Comparison of ENCODE assay signal across 9 cellular contexts in the genomic region with DNA sequence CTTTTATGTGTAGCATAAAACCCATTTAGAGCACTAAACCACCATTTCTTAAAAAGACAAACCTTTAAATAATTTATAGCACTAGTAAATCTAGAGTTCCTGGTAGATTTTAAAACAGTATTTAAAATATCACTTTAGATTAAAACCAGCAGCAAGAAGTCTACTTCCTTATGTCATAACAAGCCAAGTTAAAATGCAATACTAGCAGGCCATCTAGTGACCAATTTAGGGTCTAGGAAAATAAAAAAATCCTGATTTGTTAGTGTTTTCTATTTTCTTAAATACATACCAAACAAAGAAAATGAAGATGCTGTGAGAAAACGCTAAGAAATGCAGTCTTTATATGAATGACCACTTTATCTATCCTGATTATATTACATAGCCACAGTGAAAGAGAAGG. TPM values are rescaled to one million over a fixed set of nuclear protein-coding genes. Genes with fewer than 3 reads are reported as not detected.
DNase-seq lines count a peak whose midpoint lies in the region; ATAC-seq and TF ChIP-seq lines count a peak whose summit lies in the region.
"Had no signal": no experiment of that assay in that cellular context is flagged by ENCODE, and none has a peak within 500 bp of the region (broad histone marks: within the 10 kb centered on the region; RNA-seq: fewer than 3 reads in every experiment).

No MANE protein-coding gene starts in this region.

- peaks cover 13% of the 10 kb centered on the region for H3K4me1 ChIP-seq in smooth muscle cell (ENCODE audit: low read depth)

- H3F3A ChIP-seq in smooth muscle cell (ENCODE audit: low read depth), result peaks cover 10% of the 10 kb centered on the region

- peak overlapping the region; percentile 50 for H3K27ac ChIP-seq in smooth muscle cell (ENCODE audit: low read depth)

- H3K27me3 ChIP-seq in smooth muscle cell (ENCODE audit: low read depth), result no peaks in the 10 kb centered on the region

- DNase-seq in HFFc6, result peak; percentile 36
- peak; percentile 25 for DNase-seq in RPMI7951 (ENCODE audit: low read depth)
- DNase-seq in fibroblast of the aortic adventitia (ENCODE audit: low read depth), result peak; percentile 65
- no peak for DNase-seq in smooth muscle cell (lab: John Stamatoyannopoulos, UW; ENCODE audit: unreplicated experiment)
- DNase-seq in activated CD4-positive, alpha-beta T cell treated with anti-CD3 and anti-CD28 coated beads, Interleukin-2, amount 10 ng/mL, durations not matched to agents 7 days and 5 days, result no peak
- DNase-seq: KG1 had no signal

- CTCF ChIA-PET in activated CD4-positive, alpha-beta T cell treated with anti-CD3 and anti-CD28 coated beads, Interleukin-2, amount 10 ng/mL, durations not matched to agents 7 days and 5 days (lab: Charles Lee), result no interaction called here

- no peak overlapping the region for H2AFZ ChIP-seq in smooth muscle cell (ENCODE audit: low read depth)

- H3K9ac ChIP-seq in smooth muscle cell (ENCODE audit: low read depth), result no peak overlapping the region

- peaks cover 23% of the 10 kb centered on the region for H3K4me1 Mint-ChIP-seq in HFFc6 (ENCODE audit: low read depth)
- peaks cover 4% of the 10 kb centered on the region for H3K4me1 Mint-ChIP-seq in stimulated activated memory B cell treated with anti-CD40 and anti-IgM and Interleukin-4, amounts not matched to agents 10 μg/mL and 1 μg/mL and 100 μg/mL, for 72 hours
- no peaks in the 10 kb centered on the region for H3K4me1 Mint-ChIP-seq in activated CD4-positive, alpha-beta T cell treated with anti-CD3 and anti-CD28 coated beads, Interleukin-2, amount 10 ng/mL, durations not matched to agents 7 days and 5 days

- H3K4me2 ChIP-seq in smooth muscle cell, result peak overlapping the region; percentile 56

- 0 out of 2 replicates have a peak overlapping the region, but pooled peaks have one; percentile 22 for H3K27ac Mint-ChIP-seq in HFFc6
- no peak overlapping the region for H3K27ac Mint-ChIP-seq in stimulated activated memory B cell treated with anti-CD40 and anti-IgM and Interleukin-4, amounts not matched to agents 10 μg/mL and 1 μg/mL and 100 μg/mL, for 72 hours
- no peak overlapping the region for H3K27ac Mint-ChIP-seq in activated CD4-positive, alpha-beta T cell treated with anti-CD3 and anti-CD28 coated beads, Interleukin-2, amount 10 ng/mL, durations not matched to agents 7 days and 5 days

- peaks cover 9% of the 10 kb centered on the region for H3K36me3 ChIP-seq in smooth muscle cell (ENCODE audit: low read depth)

- peaks cover 2% of the 10 kb centered on the region; the same call in 1 of the 2 replicates for H3K27me3 Mint-ChIP-seq in HFFc6 (ENCODE audit: insufficient read depth)
- no peaks in the 10 kb centered on the region for H3K27me3 Mint-ChIP-seq in stimulated activated memory B cell treated with anti-CD40 and anti-IgM and Interleukin-4, amounts not matched to agents 10 μg/mL and 1 μg/mL and 100 μg/mL, for 72 hours
- H3K27me3 Mint-ChIP-seq in activated CD4-positive, alpha-beta T cell treated with anti-CD3 and anti-CD28 coated beads, Interleukin-2, amount 10 ng/mL, durations not matched to agents 7 days and 5 days, result no peaks in the 10 kb centered on the region

- no peaks in the 10 kb centered on the region for H3K9me3 Mint-ChIP-seq in HFFc6
- no peaks in the 10 kb centered on the region for H3K9me3 Mint-ChIP-seq in stimulated activated memory B cell treated with anti-CD40 and anti-IgM and Interleukin-4, amounts not matched to agents 10 μg/mL and 1 μg/mL and 100 μg/mL, for 72 hours
- H3K9me3 Mint-ChIP-seq in activated CD4-positive, alpha-beta T cell treated with anti-CD3 and anti-CD28 coated beads, Interleukin-2, amount 10 ng/mL, durations not matched to agents 7 days and 5 days, result no peaks in the 10 kb centered on the region

- H3K36me3 Mint-ChIP-seq in HFFc6 (ENCODE audit: low read depth), result no peaks in the 10 kb centered on the region
- peaks cover 40% of the 10 kb centered on the region for H3K36me3 Mint-ChIP-seq in stimulated activated memory B cell treated with anti-CD40 and anti-IgM and Interleukin-4, amounts not matched to agents 10 μg/mL and 1 μg/mL and 100 μg/mL, for 72 hours
- H3K36me3 Mint-ChIP-seq in activated CD4-positive, alpha-beta T cell treated with anti-CD3 and anti-CD28 coated beads, Interleukin-2, amount 10 ng/mL, durations not matched to agents 7 days and 5 days (ENCODE audit: low read depth), result no peaks in the 10 kb centered on the region

- ATAC-seq in HG02885 (IDR thresholded peaks at IDR 0.05; ENCODE audit: poor library complexity, unreplicated experiment) (no peak), GM18520 (IDR thresholded peaks at IDR 0.05; ENCODE audit: unreplicated experiment) (no peak)
- no peak for ATAC-seq in stimulated activated memory B cell treated with anti-CD40 and anti-IgM and Interleukin-4, amounts not matched to agents 10 μg/mL and 1 μg/mL and 100 μg/mL, for 72 hours

- H3K4me3 ChIP-seq in fibroblast of the aortic adventitia (ENCODE audit: low read depth, low read length) (no peak overlapping the region), smooth muscle cell (peak overlapping the region; percentile 1)

- WGBS in smooth muscle cell (ENCODE audit: low lambda C conversion rate), result 83% methylated on average over 1 of the region's 1 CpG

- POLR2A ChIA-PET in activated CD4-positive, alpha-beta T cell treated with anti-CD3 and anti-CD28 coated beads, Interleukin-2, amount 10 ng/mL, durations not matched to agents 7 days and 5 days (lab: Charles Lee), result no interaction called here

- H4K20me1 ChIP-seq in smooth muscle cell (ENCODE audit: low read depth), result peaks cover 41% of the 10 kb centered on the region

- TF ChIP-seq CTCF in HFFc6 (IDR thresholded peaks at IDR 0.05) (peak; percentile 72), fibroblast of the aortic adventitia (IDR thresholded peaks at IDR 0.05; ENCODE audit: insufficient read depth, low read length) (peak; percentile 38), smooth muscle cell (IDR thresholded peaks at IDR 0.05; ENCODE audit: borderline replicate concordance, insufficient read depth, poor library complexity, severe bottlenecking) (peak; percentile 46)

- peaks cover 68% of the 10 kb centered on the region for H3K79me2 ChIP-seq in smooth muscle cell (ENCODE audit: low read depth)

- H3K9me3 ChIP-seq in smooth muscle cell (replicated peaks; ENCODE audit: low read depth), result no peaks in the 10 kb centered on the region

- H3K4me3 Mint-ChIP-seq in HFFc6, result no peak overlapping the region
- no peak overlapping the region for H3K4me3 Mint-ChIP-seq in stimulated activated memory B cell treated with anti-CD40 and anti-IgM and Interleukin-4, amounts not matched to agents 10 μg/mL and 1 μg/mL and 100 μg/mL, for 72 hours
- no peak overlapping the region for H3K4me3 Mint-ChIP-seq in activated CD4-positive, alpha-beta T cell treated with anti-CD3 and anti-CD28 coated beads, Interleukin-2, amount 10 ng/mL, durations not matched to agents 7 days and 5 days

RNA-seq across cellular contexts. Expression of a gene that starts 53.9 kb away (rescaled TPM):
- total RNA-seq in HFFc6 (2021; fragmentation: NEBNext Ultra II Directional; extraction: Animal tissue kit (Norgen Biotek cat#: 25700)), result 10 to 100 TPM; 55.5 to 64.7 (median 62.9) TPM
- total RNA-seq in RPMI7951 (2014; rRNA removed; shearing (Covaris generic)), result 46.7 and 52.1 TPM in 2 replicates
- total RNA-seq in fibroblast of the aortic adventitia (ENCODE audit: low replicate concordance) (62.0 and 174 TPM in 2 replicates), smooth muscle cell (188 and 206 TPM in 2 replicates)
- 141 and 198 TPM in 2 replicates for polyA plus RNA-seq in smooth muscle cell
- total RNA-seq in activated CD4-positive, alpha-beta T cell treated with anti-CD3 and anti-CD28 coated beads, Interleukin-2, amount 10 ng/mL, durations not matched to agents 7 days and 5 days, result 10 to 100 TPM; 17.5 to 19.6 TPM

Comparison
In these comparisons a context has a peak if more than half of its experiments do, and no peak if none do; other contexts are left out.
1. DNase-seq: peak in HFFc6 (single experiment), RPMI7951 (single experiment) and fibroblast of the aortic adventitia (single experiment); none in smooth muscle cell (single experiment) and activated CD4-positive, alpha-beta T cell treated with anti-CD3 and anti-CD28 coated beads, Interleukin-2, amount 10 ng/mL, durations not matched to agents 7 days and 5 days (single experiment).
2. Peak in every context shown above with its lines, with median percentiles within 50 percentile points of each other: CTCF ChIP-seq.